27 cellular contexts compared by ENCODE assay signal in genomic region chr7:17070117-17070750, GRCh38.
DNase-seq lines count a peak whose midpoint lies in the region; ATAC-seq lines count a peak whose summit lies in the region.
"Had no signal": no experiment of that assay in that cellular context is flagged by ENCODE, and none has a peak within 500 bp of the region (broad histone marks: within the 10 kb centered on the region; RNA-seq: fewer than 3 reads in every experiment).

No MANE protein-coding gene starts in this region.

- peak overlapping the region; percentile 42 for H3K4me3 Mint-ChIP-seq in dendritic cell treated with granulocyte-macrophage colony-stimulating factor and Interleukin-4, amounts not matched to agents 40 ng/mL and 50 ng/mL, for 4 days
- no peak overlapping the region for H3K4me3 Mint-ChIP-seq in stimulated activated naive CD8-positive, alpha-beta T cell treated with anti-CD3 and anti-CD28 coated beads, Interleukin-15, amount 100 ng/mL, for 72 hours
- H3K4me3 Mint-ChIP-seq: activated naive CD8-positive, alpha-beta T cell treated with anti-CD3 and anti-CD28 coated beads, Interleukin-2, amount 50 U/mL, for 24 hours; brain; naive thymus-derived CD4-positive, alpha-beta T cell; T-helper 17 cell had no signal

- H3K27ac Mint-ChIP-seq in dendritic cell treated with granulocyte-macrophage colony-stimulating factor and Interleukin-4, amounts not matched to agents 40 ng/mL and 50 ng/mL, for 4 days, result peak overlapping the region; percentile 89
- H3K27ac Mint-ChIP-seq in stimulated activated naive CD8-positive, alpha-beta T cell treated with anti-CD3 and anti-CD28 coated beads, Interleukin-15, amount 100 ng/mL, for 72 hours, result no peak overlapping the region
- H3K27ac Mint-ChIP-seq: activated naive CD8-positive, alpha-beta T cell treated with anti-CD3 and anti-CD28 coated beads, Interleukin-2, amount 50 U/mL, for 24 hours; brain; naive thymus-derived CD4-positive, alpha-beta T cell had no signal

- no peaks in the 10 kb centered on the region for H3K36me3 Mint-ChIP-seq in dendritic cell treated with granulocyte-macrophage colony-stimulating factor and Interleukin-4, amounts not matched to agents 40 ng/mL and 50 ng/mL, for 4 days (ENCODE audit: low read depth)
- H3K36me3 Mint-ChIP-seq: brain had no signal

- no peaks in the 10 kb centered on the region for H3K27me3 Mint-ChIP-seq in dendritic cell treated with granulocyte-macrophage colony-stimulating factor and Interleukin-4, amounts not matched to agents 40 ng/mL and 50 ng/mL, for 4 days
- no peaks in the 10 kb centered on the region for H3K27me3 Mint-ChIP-seq in stimulated activated naive CD8-positive, alpha-beta T cell treated with anti-CD3 and anti-CD28 coated beads, Interleukin-15, amount 100 ng/mL, for 72 hours
- H3K27me3 Mint-ChIP-seq: activated naive CD8-positive, alpha-beta T cell treated with anti-CD3 and anti-CD28 coated beads, Interleukin-2, amount 50 U/mL, for 24 hours; brain; T-helper 17 cell had no signal

- DNase-seq in Right ventricle myocardium inferior (ENCODE audit: missing footprints) (no peak), cardiac septum (ENCODE audit: low spot score) (no peak), C1 segment of cervical spinal cord (lab: John Stamatoyannopoulos, UW) (no peak), NCI-H774 (lab: John Stamatoyannopoulos, UW) (no peak), HuH-7.5 (ENCODE audit: low spot score) (no peak)
- no peak for DNase-seq in stimulated activated naive CD8-positive, alpha-beta T cell treated with anti-CD3 and anti-CD28 coated beads, Interleukin-15, amount 100 ng/mL, for 72 hours
- DNase-seq: activated CD4-positive, alpha-beta T cell treated with anti-CD3 and anti-CD28 coated beads for 48 hours; activated naive CD8-positive, alpha-beta T cell treated with anti-CD3 and anti-CD28 coated beads, Interleukin-2, amount 50 U/mL, for 24 hours; activated T-cell treated with anti-CD3 and anti-CD28 coated beads, Interleukin-2, amount 50 U/mL, for 1 hour; BE2C; DMS53; HCEC 1CT; KBM-7; MG63; midbrain; naive thymus-derived CD4-positive, alpha-beta T cell; NCI-H1436; NCI-H446; nucleus accumbens; OCI-M1; psoas muscle; stimulated activated naive CD8-positive, alpha-beta T cell treated with anti-CD3 and anti-CD28 coated beads, Interleukin-15, Interleukin-2, amounts not matched to agents 100 U/mL and 50 U/mL, for 24 hours; T-helper 17 cell had no signal

- intact Hi-C loops in Right ventricle myocardium inferior (cut with DNase I), result no loop called here
- intact Hi-C loops in cardiac septum (cut with DNase I), result no loop called here
- intact Hi-C loops in dendritic cell treated with granulocyte-macrophage colony-stimulating factor and Interleukin-4, amounts not matched to agents 40 ng/mL and 50 ng/mL, for 4 days (cut with micrococcal nuclease), result loop anchor here (5.0 kb wide), 1 partner anchor 72 kb away; no protein-coding TSS in a partner anchor

- peaks cover 30% of the 10 kb centered on the region for H3K4me1 Mint-ChIP-seq in dendritic cell treated with granulocyte-macrophage colony-stimulating factor and Interleukin-4, amounts not matched to agents 40 ng/mL and 50 ng/mL, for 4 days (ENCODE audit: low read depth)
- no peaks in the 10 kb centered on the region for H3K4me1 Mint-ChIP-seq in stimulated activated naive CD8-positive, alpha-beta T cell treated with anti-CD3 and anti-CD28 coated beads, Interleukin-15, amount 100 ng/mL, for 72 hours
- H3K4me1 Mint-ChIP-seq: brain; naive thymus-derived CD4-positive, alpha-beta T cell had no signal

- peak; percentile 50 for ATAC-seq in Right ventricle myocardium inferior
- ATAC-seq in GM21529 (IDR thresholded peaks at IDR 0.05; ENCODE audit: unreplicated experiment), result peak; percentile 24
- no peak for ATAC-seq in stimulated activated naive CD8-positive, alpha-beta T cell treated with anti-CD3 and anti-CD28 coated beads, Interleukin-15, amount 100 ng/mL, for 72 hours
- ATAC-seq: activated naive CD8-positive, alpha-beta T cell treated with anti-CD3 and anti-CD28 coated beads, Interleukin-2, amount 50 U/mL, for 24 hours; naive thymus-derived CD4-positive, alpha-beta T cell; psoas muscle; SK-N-SH treated with all-trans-retinoic acid at 6 μM for 48 hours; stimulated activated naive CD8-positive, alpha-beta T cell treated with anti-CD3 and anti-CD28 coated beads, Interleukin-15, Interleukin-2, amounts not matched to agents 100 U/mL and 50 U/mL, for 24 hours; T-helper 17 cell had no signal

- H3K9me3 Mint-ChIP-seq in dendritic cell treated with granulocyte-macrophage colony-stimulating factor and Interleukin-4, amounts not matched to agents 40 ng/mL and 50 ng/mL, for 4 days, result peaks cover 22% of the 10 kb centered on the region
- H3K9me3 Mint-ChIP-seq in stimulated activated naive CD8-positive, alpha-beta T cell treated with anti-CD3 and anti-CD28 coated beads, Interleukin-15, amount 100 ng/mL, for 72 hours, result peaks cover 0 to 5% of the 10 kb centered on the region in 2 donors
- H3K9me3 Mint-ChIP-seq: activated naive CD8-positive, alpha-beta T cell treated with anti-CD3 and anti-CD28 coated beads, Interleukin-2, amount 50 U/mL, for 24 hours had no signal
